In genomic region chr3:112365035-112365434, GRCh38 we compare ENCODE assay signal across 11 cellular contexts. TPM values are rescaled to one million over a fixed set of nuclear protein-coding genes. Genes with fewer than 3 reads are reported as not detected.
A peak's percentile ranks its signal among the peaks of the same experiment; 100 is the strongest.
DNase-seq lines count a peak whose midpoint lies in the region; ATAC-seq lines count a peak whose summit lies in the region.
"Had no signal": no experiment of that assay in that cellular context is flagged by ENCODE, and none has a peak within 500 bp of the region (broad histone marks: within the 10 kb centered on the region; RNA-seq: fewer than 3 reads in every experiment).

No MANE protein-coding gene starts in this region.

- H3K36me3 Mint-ChIP-seq in activated CD4-positive, alpha-beta T cell treated with anti-CD3 and anti-CD28 coated beads, Interleukin-2, amount 10 ng/mL, durations not matched to agents 7 days and 5 days (ENCODE audit: low read depth): peaks cover 13% of the 10 kb centered on the region
- peaks cover 58% of the 10 kb centered on the region for H3K36me3 Mint-ChIP-seq in activated naive CD8-positive, alpha-beta T cell treated with anti-CD3 and anti-CD28 coated beads, Interleukin-2, amount 50 U/mL, for 24 hours (ENCODE audit: low read depth)
- H3K36me3 Mint-ChIP-seq in stimulated activated effector memory CD8-positive, alpha-beta T cell treated with anti-CD3 and anti-CD28 coated beads, Interleukin-12 subunit alpha, Interleukin-12 subunit beta, amount 100 ng/mL, for 72 hours: no peaks in the 10 kb centered on the region

- CTCF ChIA-PET in activated CD4-positive, alpha-beta T cell treated with anti-CD3 and anti-CD28 coated beads, Interleukin-2, amount 10 ng/mL, durations not matched to agents 7 days and 5 days (lab: Charles Lee): interaction anchor here (0.6 to 2.0 kb wide), 5 partner anchors 13 to 128 kb away, joined by 3 to 7 read pairs (median 4); no protein-coding TSS in a partner anchor

- H3K27me3 Mint-ChIP-seq in activated CD4-positive, alpha-beta T cell treated with anti-CD3 and anti-CD28 coated beads, Interleukin-2, amount 10 ng/mL, durations not matched to agents 7 days and 5 days: no peaks in the 10 kb centered on the region
- no peaks in the 10 kb centered on the region for H3K27me3 Mint-ChIP-seq in activated naive CD8-positive, alpha-beta T cell treated with anti-CD3 and anti-CD28 coated beads, Interleukin-2, amount 50 U/mL, for 24 hours
- H3K27me3 Mint-ChIP-seq: activated CD4-positive, alpha-beta memory T cell treated with anti-CD3 and anti-CD28 coated beads, Interleukin-2, amount 10 ng/mL, durations not matched to agents 7 days and 5 days had no signal

- POLR2A ChIA-PET in activated CD4-positive, alpha-beta T cell treated with anti-CD3 and anti-CD28 coated beads, Interleukin-2, amount 10 ng/mL, durations not matched to agents 7 days and 5 days (lab: Charles Lee): no interaction called here

- peak overlapping the region; percentile 85 for H3K27ac Mint-ChIP-seq in activated CD4-positive, alpha-beta T cell treated with anti-CD3 and anti-CD28 coated beads, Interleukin-2, amount 10 ng/mL, durations not matched to agents 7 days and 5 days
- H3K27ac Mint-ChIP-seq in activated naive CD8-positive, alpha-beta T cell treated with anti-CD3 and anti-CD28 coated beads, Interleukin-2, amount 50 U/mL, for 24 hours: peak overlapping the region; percentile 42
- no peak overlapping the region for H3K27ac Mint-ChIP-seq in stimulated activated effector memory CD8-positive, alpha-beta T cell treated with anti-CD3 and anti-CD28 coated beads, Interleukin-12 subunit alpha, Interleukin-12 subunit beta, amount 100 ng/mL, for 72 hours

- H3K4me3 Mint-ChIP-seq in activated CD4-positive, alpha-beta T cell treated with anti-CD3 and anti-CD28 coated beads, Interleukin-2, amount 10 ng/mL, durations not matched to agents 7 days and 5 days: no peak overlapping the region
- no peak overlapping the region for H3K4me3 Mint-ChIP-seq in activated naive CD8-positive, alpha-beta T cell treated with anti-CD3 and anti-CD28 coated beads, Interleukin-2, amount 50 U/mL, for 24 hours
- H3K4me3 Mint-ChIP-seq in stimulated activated effector memory CD8-positive, alpha-beta T cell treated with anti-CD3 and anti-CD28 coated beads, Interleukin-12 subunit alpha, Interleukin-12 subunit beta, amount 100 ng/mL, for 72 hours: no peak overlapping the region

- peak; percentile 46 for ATAC-seq in GM21786 (IDR thresholded peaks at IDR 0.05; ENCODE audit: unreplicated experiment)
- ATAC-seq in activated naive CD8-positive, alpha-beta T cell treated with anti-CD3 and anti-CD28 coated beads, Interleukin-2, amount 50 U/mL, for 24 hours: no peak
- ATAC-seq in stimulated activated effector memory CD8-positive, alpha-beta T cell treated with anti-CD3 and anti-CD28 coated beads, Interleukin-12 subunit alpha, Interleukin-12 subunit beta, amount 100 ng/mL, for 72 hours: peak; percentile 37

- DNase-seq in activated CD4-positive, alpha-beta T cell treated with anti-CD3 and anti-CD28 coated beads, Interleukin-2, amount 10 ng/mL, durations not matched to agents 7 days and 5 days: no peak
- no peak for DNase-seq in activated CD4-positive, alpha-beta T cell treated with anti-CD3 and anti-CD28 coated beads for 4 hours
- DNase-seq in activated naive CD8-positive, alpha-beta T cell treated with anti-CD3 and anti-CD28 coated beads, Interleukin-2, amount 50 U/mL, for 24 hours: no peak
- no peak for DNase-seq in stimulated activated effector memory CD8-positive, alpha-beta T cell treated with anti-CD3 and anti-CD28 coated beads, Interleukin-12 subunit alpha, Interleukin-12 subunit beta, amount 100 ng/mL, for 72 hours (ENCODE audit: low spot score in 2 of 2)
- DNase-seq in NCI-H146 treated with DMSO at 0.1 percent for 48 hours (lab: John Stamatoyannopoulos, UW; ENCODE audit: unreplicated experiment) (no peak), NCI-H128 (lab: John Stamatoyannopoulos, UW; ENCODE audit: unreplicated experiment) (no peak), activated gamma-delta T cell treated with Interleukin-2 at 50 U/mL for 16 hours (no peak)
- DNase-seq: activated CD4-positive, alpha-beta memory T cell treated with anti-CD3 and anti-CD28 coated beads, Interleukin-2, amount 10 ng/mL, durations not matched to agents 7 days and 5 days; effector memory CD4-positive, alpha-beta T cell; NCI-H187 treated with DMSO at 0.1 percent for 48 hours had no signal

- H3K9me3 Mint-ChIP-seq in activated CD4-positive, alpha-beta T cell treated with anti-CD3 and anti-CD28 coated beads, Interleukin-2, amount 10 ng/mL, durations not matched to agents 7 days and 5 days: peaks cover 3% of the 10 kb centered on the region
- H3K9me3 Mint-ChIP-seq in activated naive CD8-positive, alpha-beta T cell treated with anti-CD3 and anti-CD28 coated beads, Interleukin-2, amount 50 U/mL, for 24 hours: no peaks in the 10 kb centered on the region
- no peaks in the 10 kb centered on the region for H3K9me3 Mint-ChIP-seq in stimulated activated effector memory CD8-positive, alpha-beta T cell treated with anti-CD3 and anti-CD28 coated beads, Interleukin-12 subunit alpha, Interleukin-12 subunit beta, amount 100 ng/mL, for 72 hours
- H3K9me3 Mint-ChIP-seq: activated CD4-positive, alpha-beta memory T cell treated with anti-CD3 and anti-CD28 coated beads, Interleukin-2, amount 10 ng/mL, durations not matched to agents 7 days and 5 days had no signal

- peaks cover 27% of the 10 kb centered on the region for H3K4me1 Mint-ChIP-seq in activated CD4-positive, alpha-beta T cell treated with anti-CD3 and anti-CD28 coated beads, Interleukin-2, amount 10 ng/mL, durations not matched to agents 7 days and 5 days
- H3K4me1 Mint-ChIP-seq in activated naive CD8-positive, alpha-beta T cell treated with anti-CD3 and anti-CD28 coated beads, Interleukin-2, amount 50 U/mL, for 24 hours: peaks cover 40% of the 10 kb centered on the region
- peaks cover 11% of the 10 kb centered on the region for H3K4me1 Mint-ChIP-seq in stimulated activated effector memory CD8-positive, alpha-beta T cell treated with anti-CD3 and anti-CD28 coated beads, Interleukin-12 subunit alpha, Interleukin-12 subunit beta, amount 100 ng/mL, for 72 hours

RNA-seq across cellular contexts. Expression of gene CD200, which starts 32.1 kb away (rescaled TPM):
- total RNA-seq in activated CD4-positive, alpha-beta T cell treated with anti-CD3 and anti-CD28 coated beads, Interleukin-2, amount 10 ng/mL, durations not matched to agents 7 days and 5 days: 1 to 10 TPM; 4.0 to 5.2 TPM
